ENCODE assay signal across 1 cellular context in the genomic region with DNA sequence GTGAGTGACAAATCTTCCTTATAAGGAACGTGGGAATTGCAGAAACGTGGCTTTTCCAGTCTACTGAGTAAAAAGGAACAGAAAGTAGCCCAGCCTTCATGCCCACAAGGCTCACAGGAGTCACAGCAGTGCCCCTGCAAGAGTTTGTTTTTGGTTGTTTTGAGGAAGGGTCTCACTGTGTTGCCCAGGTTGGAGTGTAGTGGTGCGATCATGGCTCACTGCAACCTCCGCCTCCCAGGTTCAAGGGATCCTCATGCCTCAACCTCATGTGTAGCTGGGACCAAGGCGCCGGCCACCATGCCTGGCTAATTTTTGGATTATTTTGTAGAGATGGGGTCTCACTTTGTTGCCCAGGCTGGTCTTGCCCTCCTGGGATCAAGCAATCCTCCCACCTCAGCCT.
A peak's percentile ranks its signal among the peaks of the same experiment; 100 is the strongest.
TF ChIP-seq lines count a peak whose summit lies in the region.

No MANE protein-coding gene starts in this region.

TF ChIP-seq in K562, 482 proteins besides CTCF, POLR2A, EP300 and RAD21:
- TF ChIP-seq KDM4B (IDR thresholded peaks at IDR 0.05; ENCODE audit: borderline replicate concordance in 2 of 2, low read depth in 1 of 2) = no peak
- TF ChIP-seq ZNF121 (CRISPR knock-in tag; conservative IDR thresholded peaks at IDR 0.05) = peak; percentile 75
